9 cellular contexts compared by ENCODE assay signal in the genomic region with DNA sequence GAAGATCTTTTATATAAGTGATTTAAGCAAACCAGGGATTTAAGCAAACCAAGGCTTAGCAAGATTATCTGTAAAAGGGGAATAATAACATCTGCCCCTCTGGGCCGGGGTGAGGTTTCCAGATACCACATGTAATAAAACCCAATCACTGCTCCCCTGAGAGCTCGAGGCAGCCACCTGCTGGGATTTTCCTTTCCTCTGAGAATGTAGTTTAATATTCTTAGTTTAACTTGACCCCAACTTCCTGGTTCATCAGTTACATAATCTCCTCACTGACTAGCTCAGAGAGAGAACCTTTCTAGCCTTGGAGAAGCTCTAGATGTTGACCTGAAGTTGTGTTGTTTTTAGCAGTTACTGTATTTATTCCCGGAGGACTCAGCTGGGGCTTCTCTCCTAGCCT.
DNase-seq lines count a peak whose midpoint lies in the region; ATAC-seq and TF ChIP-seq lines count a peak whose summit lies in the region.
"Had no signal": no experiment of that assay in that cellular context is flagged by ENCODE, and none has a peak within 500 bp of the region (broad histone marks: within the 10 kb centered on the region; RNA-seq: fewer than 3 reads in every experiment).

No MANE protein-coding gene starts in this region.

- no peaks in the 10 kb centered on the region for H3K9me3 ChIP-seq in ascending aorta

- H3K27ac Mint-ChIP-seq in T-helper 1 cell treated with Interleukin-12 subunit alpha and Interleukin-12 subunit beta and Interleukin-4 antibody, amounts not matched to agents 30 μg/mL and 1 μg/mL, for 36 hours = peak overlapping the region; percentile 45
- H3K27ac Mint-ChIP-seq in natural killer cell treated with Interleukin-12 subunit alpha and Interleukin-12 subunit beta and Interleukin-15 and Interleukin-18, amount 100 ng/mL, for 72 hours = peak overlapping the region; percentile 19 to 79

- H3K9me3 Mint-ChIP-seq in T-helper 1 cell treated with Interleukin-12 subunit alpha and Interleukin-12 subunit beta and Interleukin-4 antibody, amounts not matched to agents 30 μg/mL and 1 μg/mL, for 36 hours = no peaks in the 10 kb centered on the region
- no peaks in the 10 kb centered on the region for H3K9me3 Mint-ChIP-seq in natural killer cell treated with Interleukin-12 subunit alpha and Interleukin-12 subunit beta and Interleukin-15 and Interleukin-18, amount 100 ng/mL, for 72 hours

- H3K36me3 Mint-ChIP-seq in T-helper 1 cell treated with Interleukin-12 subunit alpha and Interleukin-12 subunit beta and Interleukin-4 antibody, amounts not matched to agents 30 μg/mL and 1 μg/mL, for 36 hours (ENCODE audit: low read depth) = peaks cover 8% of the 10 kb centered on the region
- no peaks in the 10 kb centered on the region for H3K36me3 Mint-ChIP-seq in natural killer cell treated with Interleukin-12 subunit alpha and Interleukin-12 subunit beta and Interleukin-15 and Interleukin-18, amount 100 ng/mL, for 72 hours

- H3K4me1 Mint-ChIP-seq in T-helper 1 cell treated with Interleukin-12 subunit alpha and Interleukin-12 subunit beta and Interleukin-4 antibody, amounts not matched to agents 30 μg/mL and 1 μg/mL, for 36 hours (ENCODE audit: low read depth) = peaks cover 57% of the 10 kb centered on the region
- peaks cover 56 to 62% of the 10 kb centered on the region in 2 donors for H3K4me1 Mint-ChIP-seq in natural killer cell treated with Interleukin-12 subunit alpha and Interleukin-12 subunit beta and Interleukin-15 and Interleukin-18, amount 100 ng/mL, for 72 hours (ENCODE audit: low read depth in 2 of 2)

- DNase-seq in T-helper 1 cell (no peak), globus pallidus (ENCODE audit: low spot score) (no peak), ascending aorta (ENCODE audit: low spot score in 2 of 2) (no peak)
- peak; percentile 37 for DNase-seq in Jurkat, Clone E6-1 (ENCODE audit: low read depth, low spot score)
- DNase-seq in natural killer cell treated with Interleukin-12 subunit alpha and Interleukin-12 subunit beta and Interleukin-15 and Interleukin-18, amount 100 ng/mL, for 72 hours (ENCODE audit: low spot score) = no peak
- DNase-seq: NCI-H446 treated with DMSO at 0.1 percent for 48 hours had no signal

- H3K27me3 Mint-ChIP-seq in T-helper 1 cell treated with Interleukin-12 subunit alpha and Interleukin-12 subunit beta and Interleukin-4 antibody, amounts not matched to agents 30 μg/mL and 1 μg/mL, for 36 hours (ENCODE audit: low read depth) = no peaks in the 10 kb centered on the region
- H3K27me3 Mint-ChIP-seq in natural killer cell treated with Interleukin-12 subunit alpha and Interleukin-12 subunit beta and Interleukin-15 and Interleukin-18, amount 100 ng/mL, for 72 hours = no peaks in the 10 kb centered on the region

- ATAC-seq in natural killer cell treated with Interleukin-12 subunit alpha and Interleukin-12 subunit beta and Interleukin-15 and Interleukin-18, amount 100 ng/mL, for 72 hours = no peak
- no peak for ATAC-seq in GM21526 (IDR thresholded peaks at IDR 0.05; ENCODE audit: low FRiP score, unreplicated experiment)

- H3K27me3 ChIP-seq in ascending aorta = no peaks in the 10 kb centered on the region

- TF ChIP-seq CTCF in VCaP (conservative IDR thresholded peaks at IDR 0.05) = no peak
- TF ChIP-seq CTCF in ascending aorta (IDR thresholded peaks at IDR 0.05) = no peak

- H3K27ac ChIP-seq in VCaP (peak overlapping the region; percentile 11; the same call in 1 of the 2 replicates), ascending aorta (no peak overlapping the region)

- H3K4me1 ChIP-seq in ascending aorta = peaks cover 0 to 3% of the 10 kb centered on the region in 2 donors

- peaks cover 0 to 6% of the 10 kb centered on the region in 2 donors for H3K36me3 ChIP-seq in ascending aorta

- H3K4me3 Mint-ChIP-seq in T-helper 1 cell treated with Interleukin-12 subunit alpha and Interleukin-12 subunit beta and Interleukin-4 antibody, amounts not matched to agents 30 μg/mL and 1 μg/mL, for 36 hours = no peak overlapping the region
- H3K4me3 Mint-ChIP-seq in natural killer cell treated with Interleukin-12 subunit alpha and Interleukin-12 subunit beta and Interleukin-15 and Interleukin-18, amount 100 ng/mL, for 72 hours = no peak overlapping the region

- intact Hi-C loops in ascending aorta (cut with DNase I) = no loop called here

- no peak overlapping the region for H3K4me3 ChIP-seq in Jurkat, Clone E6-1 (ENCODE audit: low read length)
- no peak overlapping the region for H3K4me3 ChIP-seq in ascending aorta
